ENCODE assay signal across 13 cellular contexts in genomic region chr4:174260099-174260498, GRCh38. TPM values are rescaled to one million over a fixed set of nuclear protein-coding genes. Genes with fewer than 3 reads are reported as not detected.
DNase-seq lines count a peak whose midpoint lies in the region; ATAC-seq, FAIRE-seq and TF ChIP-seq lines count a peak whose summit lies in the region.
"Had no signal": no experiment of that assay in that cellular context is flagged by ENCODE, and none has a peak within 500 bp of the region (broad histone marks: within the 10 kb centered on the region; RNA-seq: fewer than 3 reads in every experiment).

No MANE protein-coding gene starts in this region.

- peaks cover 5% of the 10 kb centered on the region for H3K36me3 Mint-ChIP-seq in MCF 10A (ENCODE audit: insufficient read depth, unreplicated experiment)

- H3K4me3 Mint-ChIP-seq in MCF 10A (ENCODE audit: unreplicated experiment), result peak overlapping the region; percentile 40
- H3K4me3 Mint-ChIP-seq: activated CD8-positive, alpha-beta memory T cell treated with anti-CD3 and anti-CD28 coated beads, Interleukin-2, amount 10 ng/mL, durations not matched to agents 7 days and 5 days had no signal

- peak; percentile 88 for FAIRE-seq in endometrium (lab: Jason Lieb, UNC)

- H3K9me3 ChIP-seq in breast epithelium (no peaks in the 10 kb centered on the region), smooth muscle cell (replicated peaks; ENCODE audit: low read depth) (no peaks in the 10 kb centered on the region)
- H3K9me3 ChIP-seq: tibial artery had no signal

- no peaks in the 10 kb centered on the region for H3K27me3 ChIP-seq in breast epithelium
- H3K27me3 ChIP-seq in smooth muscle cell (ENCODE audit: low read depth), result no peaks in the 10 kb centered on the region
- H3K27me3 ChIP-seq: tibial artery had no signal

- H3K36me3 ChIP-seq in breast epithelium, result peaks cover 3% of the 10 kb centered on the region
- H3K36me3 ChIP-seq in smooth muscle cell (ENCODE audit: low read depth), result no peaks in the 10 kb centered on the region
- H3K36me3 ChIP-seq: tibial artery had no signal

- no peaks in the 10 kb centered on the region for H4K20me1 ChIP-seq in smooth muscle cell (ENCODE audit: low read depth)

- H3K4me1 ChIP-seq in breast epithelium (no peaks in the 10 kb centered on the region), smooth muscle cell (ENCODE audit: low read depth) (no peaks in the 10 kb centered on the region)

- CTCF ChIA-PET in MCF 10A (lab: Yijun Ruan, JAX), result interaction anchor here (0.6 to 0.9 kb wide), 2 partner anchors 38 to 766 kb away, joined by 3 read pairs; no protein-coding TSS in a partner anchor

- H3K27ac ChIP-seq in breast epithelium, result no peak overlapping the region
- H3K27ac ChIP-seq in smooth muscle cell (ENCODE audit: low read depth), result peak overlapping the region; percentile 65
- H3K27ac ChIP-seq: tibial artery had no signal

- peak overlapping the region; percentile 71 for H3K27ac Mint-ChIP-seq in MCF 10A (ENCODE audit: low read depth, unreplicated experiment)
- H3K27ac Mint-ChIP-seq: activated CD8-positive, alpha-beta memory T cell treated with anti-CD3 and anti-CD28 coated beads, Interleukin-2, amount 10 ng/mL, durations not matched to agents 7 days and 5 days had no signal

- no peak for TF ChIP-seq POLR2A in breast epithelium (IDR thresholded peaks at IDR 0.05)

- BruUV-seq in MCF 10A (replicated peaks; lab: Mats Ljungman, UMichigan), result no TSS peak

- H3K4me3 ChIP-seq in breast epithelium (no peak overlapping the region), smooth muscle cell (peak overlapping the region; percentile 42)
- H3K4me3 ChIP-seq: lung, tibial artery had no signal

- peak overlapping the region; percentile 75 for H3K4me2 ChIP-seq in smooth muscle cell

- POLR2A ChIA-PET in MCF 10A (lab: Yijun Ruan, JAX), result interaction anchor here (0.7 to 2.2 kb wide), 4 partner anchors 10 to 926 kb away, joined by 3 to 31 read pairs (median 5); partner anchors contain the start of genes CEP44, FBXO8 and HMGB2

- peak; percentile 81 for ATAC-seq in HG03196 (IDR thresholded peaks at IDR 0.05; ENCODE audit: unreplicated experiment)
- ATAC-seq in GM19455 (IDR thresholded peaks at IDR 0.05; ENCODE audit: unreplicated experiment), result no peak
- ATAC-seq: activated CD8-positive, alpha-beta memory T cell treated with anti-CD3 and anti-CD28 coated beads, Interleukin-2, amount 10 ng/mL, durations not matched to agents 7 days and 5 days had no signal

- intact Hi-C loops in MCF 10A (cut with micrococcal nuclease) (no loop called here), breast epithelium (cut with DNase I; ENCODE audit: low total_unique reads) (no loop called here)

- WGBS in smooth muscle cell (ENCODE audit: low lambda C conversion rate), result 18% methylated on average over 3 of the region's 3 CpGs

- H3K27me3 Mint-ChIP-seq in MCF 10A (ENCODE audit: insufficient read depth, unreplicated experiment), result no peaks in the 10 kb centered on the region
- H3K27me3 Mint-ChIP-seq: activated CD8-positive, alpha-beta memory T cell treated with anti-CD3 and anti-CD28 coated beads, Interleukin-2, amount 10 ng/mL, durations not matched to agents 7 days and 5 days had no signal

- H3F3A ChIP-seq in smooth muscle cell (ENCODE audit: low read depth), result no peaks in the 10 kb centered on the region

- no peaks in the 10 kb centered on the region for H3K9me3 Mint-ChIP-seq in MCF 10A (ENCODE audit: unreplicated experiment)

- peak overlapping the region; percentile 46 for H3K9ac ChIP-seq in smooth muscle cell (ENCODE audit: low read depth)

- H3K79me2 ChIP-seq in smooth muscle cell (ENCODE audit: low read depth), result peaks cover 73% of the 10 kb centered on the region

- TF ChIP-seq CTCF in MCF 10A (IDR thresholded peaks at IDR 0.05; ENCODE audit: unreplicated experiment) (no peak), breast epithelium (IDR thresholded peaks at IDR 0.05) (no peak), smooth muscle cell (IDR thresholded peaks at IDR 0.05; ENCODE audit: borderline replicate concordance, insufficient read depth, poor library complexity, severe bottlenecking) (no peak)

- no peak overlapping the region for H2AFZ ChIP-seq in smooth muscle cell (ENCODE audit: low read depth)

- DNase-seq in MCF 10A (ENCODE audit: unreplicated experiment) (peak; percentile 52), breast epithelium (ENCODE audit: low spot score in 2 of 2) (no peak), smooth muscle cell (lab: John Stamatoyannopoulos, UW; ENCODE audit: unreplicated experiment) (no peak), NCI-H1694 (lab: John Stamatoyannopoulos, UW) (no peak), NCI-H1048 (lab: John Stamatoyannopoulos, UW) (no peak)
- DNase-seq: activated CD8-positive, alpha-beta memory T cell treated with anti-CD3 and anti-CD28 coated beads, Interleukin-2, amount 10 ng/mL, durations not matched to agents 7 days and 5 days; central memory CD4-positive, alpha-beta T cell; NCI-H187 treated with DMSO at 0.1 percent for 48 hours; tibial artery had no signal

- H3K4me1 Mint-ChIP-seq in MCF 10A (ENCODE audit: insufficient read depth, unreplicated experiment), result no peaks in the 10 kb centered on the region
- H3K4me1 Mint-ChIP-seq: activated CD8-positive, alpha-beta memory T cell treated with anti-CD3 and anti-CD28 coated beads, Interleukin-2, amount 10 ng/mL, durations not matched to agents 7 days and 5 days had no signal

RNA-seq across cellular contexts. Expression of gene FBXO8, which starts 23.4 kb away (rescaled TPM):
- 22.1 and 30.6 TPM in 2 replicates for total RNA-seq in MCF 10A (2022)
- total RNA-seq in breast epithelium, result 10 to 100 TPM; 29.2 to 49.0 (median 35.2) TPM
- total RNA-seq in smooth muscle cell, result 45.7 and 54.3 TPM in 2 replicates
- 34.2 and 35.6 TPM in 2 replicates for polyA plus RNA-seq in smooth muscle cell

RNA-seq across cellular contexts. Expression of gene CEP44, which starts 23.6 kb away (rescaled TPM):
- 15.3 and 16.9 TPM in 2 replicates for total RNA-seq in MCF 10A (2022)
- total RNA-seq in breast epithelium, result 10 to 100 TPM; 12.2 to 30.9 (median 19.7) TPM
- 25.2 and 27.5 TPM in 2 replicates for total RNA-seq in smooth muscle cell
- 11.2 and 11.4 TPM in 2 replicates for polyA plus RNA-seq in smooth muscle cell
